In genomic region chr1:68051475-68051874, GRCh38 we compare ENCODE assay signal across 8 cellular contexts. TPM values are rescaled to one million over a fixed set of nuclear protein-coding genes. Genes with fewer than 3 reads are reported as not detected.
DNase-seq lines count a peak whose midpoint lies in the region; ATAC-seq and TF ChIP-seq lines count a peak whose summit lies in the region.

No MANE protein-coding gene starts in this region.

- WGBS in prostate gland = 51% methylated on average over 28 of the region's 28 CpGs

- H3K4me3 ChIP-seq in left ventricle myocardium inferior (peak overlapping the region; percentile 63), prostate gland (peak overlapping the region; percentile 8 to 13)

- no peaks in the 10 kb centered on the region for H3K27me3 ChIP-seq in left ventricle myocardium inferior (ENCODE audit: low read depth)
- H3K27me3 ChIP-seq in prostate gland (replicated peaks; ENCODE audit: insufficient read depth) = no peaks in the 10 kb centered on the region

- no peaks in the 10 kb centered on the region for H3K9me3 ChIP-seq in left ventricle myocardium inferior (replicated peaks)
- H3K9me3 ChIP-seq in prostate gland = no peaks in the 10 kb centered on the region

- no peak overlapping the region for H3K27ac ChIP-seq in left ventricle myocardium inferior (replicated peaks)
- no peak overlapping the region for H3K27ac ChIP-seq in prostate gland

- TF ChIP-seq CTCF in left ventricle myocardium inferior (IDR thresholded peaks at IDR 0.05; ENCODE audit: borderline replicate concordance) = peak; percentile 52
- TF ChIP-seq CTCF in prostate gland (IDR thresholded peaks at IDR 0.05) = peak in 1 of 4 experiments; percentile 24

- H3K36me3 ChIP-seq in left ventricle myocardium inferior (no peaks in the 10 kb centered on the region), prostate gland (no peaks in the 10 kb centered on the region)

- TF ChIP-seq POLR2A in prostate gland (IDR thresholded peaks at IDR 0.05) = no peak

- DNase-seq in Daoy (ENCODE audit: low read depth) (peak; percentile 80), amniotic epithelial cell (ENCODE audit: low read depth) (peak; percentile 76), left ventricle myocardium inferior (peak; percentile 38), prostate gland (ENCODE audit: low spot score) (peak; percentile 33), T-helper 2 cell (no peak)
- DNase-seq in activated T-cell treated with anti-CD3 and anti-CD28 coated beads, Interleukin-2, amount 50 U/mL, for 48 hours = no peak

- intact Hi-C loops in left ventricle myocardium inferior (cut with micrococcal nuclease) (no loop called here), prostate gland (cut with DNase I) (no loop called here)

- ATAC-seq in HG03442 (IDR thresholded peaks at IDR 0.05; ENCODE audit: unreplicated experiment) = no peak
- no peak for ATAC-seq in HG02852 (IDR thresholded peaks at IDR 0.05; ENCODE audit: unreplicated experiment)

- H3K4me1 ChIP-seq in left ventricle myocardium inferior = no peaks in the 10 kb centered on the region
- no peaks in the 10 kb centered on the region for H3K4me1 ChIP-seq in prostate gland (replicated peaks)

RNA-seq across cellular contexts. Expression of gene DIRAS3, which starts 1.0 kb away (rescaled TPM):
- total RNA-seq in Daoy (2014; rRNA removed; shearing (Covaris generic)) = 67.9 and 69.4 TPM in 2 replicates
- 32.6 TPM for total RNA-seq in left ventricle myocardium inferior
- total RNA-seq in prostate gland = 1 to 10 TPM; 2.8 to 3.0 TPM

Comparison
In these comparisons a context has a peak if more than half of its experiments do, and no peak if none do; other contexts are left out.
1. DNase-seq: peak in Daoy (single experiment), amniotic epithelial cell (single experiment), left ventricle myocardium inferior (single experiment) and prostate gland (single experiment); none in T-helper 2 cell (0 of 5) and activated T-cell treated with anti-CD3 and anti-CD28 coated beads, Interleukin-2, amount 50 U/mL, for 48 hours (0 of 2).